8 cellular contexts compared by ENCODE assay signal in the genomic region with DNA sequence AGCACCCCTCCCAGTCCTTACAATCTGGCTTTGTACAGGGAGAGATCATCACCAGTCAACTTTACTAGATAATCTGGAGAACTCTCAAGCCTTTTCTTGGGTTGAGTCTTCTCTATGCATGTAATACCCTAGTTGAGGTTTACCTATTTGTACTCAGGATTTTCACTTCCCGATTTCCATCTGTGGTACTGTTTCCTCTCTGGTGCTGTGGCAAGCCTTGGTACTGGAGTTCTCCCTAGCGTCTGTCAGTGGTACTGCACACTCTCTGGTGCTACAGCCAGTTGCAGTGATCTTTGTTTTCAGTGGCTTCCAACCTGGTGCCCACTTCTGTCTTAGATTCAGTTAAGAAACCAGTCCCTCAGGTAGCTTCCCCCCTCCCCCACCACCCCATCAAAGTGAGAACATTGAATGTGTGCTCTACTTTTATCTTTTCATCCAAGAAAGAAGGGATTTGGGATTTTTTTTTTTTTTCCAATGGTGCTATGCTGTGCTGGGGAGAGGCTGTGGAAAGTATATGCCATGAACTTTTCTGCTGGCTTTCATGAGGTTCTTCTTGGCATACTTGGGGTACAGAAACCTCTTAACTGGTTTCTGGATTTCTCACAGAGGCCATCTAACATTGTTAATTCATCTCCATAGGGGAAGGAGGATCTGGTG.
DNase-seq lines count a peak whose midpoint lies in the region; ATAC-seq lines count a peak whose summit lies in the region.

No MANE protein-coding gene starts in this region.

- peak; percentile 60 for DNase-seq in GDM1 (lab: John Stamatoyannopoulos, UW)
- DNase-seq in HUDEP-2 (lab: John Stamatoyannopoulos, UW; ENCODE audit: unreplicated experiment in 76 of 76) = peak in 50 of 76 experiments; percentile 1 to 63 (median 32)
- peak; percentile 14 for DNase-seq in T-helper 22 cell (ENCODE audit: low read depth)
- peak; percentile 24 for DNase-seq in astrocyte of the hippocampus (ENCODE audit: low read depth, low spot score)
- peak; percentile 81 for DNase-seq in islet precursor cell
- DNase-seq in stimulated activated CD4-positive, alpha-beta T cell treated with anti-CD3 and anti-CD28 coated beads, TNF-alpha, amount 100 ng/mL, for 48 hours (ENCODE audit: low read depth in 3 of 3) = peak in 2 of 3 donors; percentile 45 to 57
- DNase-seq in NCI-H446 (lab: John Stamatoyannopoulos, UW) = no peak

- peak; percentile 100 for ATAC-seq in GM21529 (IDR thresholded peaks at IDR 0.05; ENCODE audit: unreplicated experiment)

Comparison
In these comparisons a context has a peak if more than half of its experiments do, and no peak if none do; other contexts are left out.
1. DNase-seq: peak in GDM1 (single experiment), HUDEP-2 (50 of 76), T-helper 22 cell (single experiment), astrocyte of the hippocampus (single experiment), islet precursor cell (single experiment) and stimulated activated CD4-positive, alpha-beta T cell treated with anti-CD3 and anti-CD28 coated beads, TNF-alpha, amount 100 ng/mL, for 48 hours (2 of 3); none in NCI-H446 (0 of 2).